In genomic region chr15:43828061-43828657, GRCh38 we compare ENCODE assay signal across 9 cellular contexts. TPM values are rescaled to one million over a fixed set of nuclear protein-coding genes. Genes with fewer than 3 reads are reported as not detected.
A peak's percentile ranks its signal among the peaks of the same experiment; 100 is the strongest.
DNase-seq lines count a peak whose midpoint lies in the region; ATAC-seq, FAIRE-seq and TF ChIP-seq lines count a peak whose summit lies in the region.
"Had no signal": no experiment of that assay in that cellular context is flagged by ENCODE, and none has a peak within 500 bp of the region (broad histone marks: within the 10 kb centered on the region; RNA-seq: fewer than 3 reads in every experiment).

No MANE protein-coding gene starts in this region.

- H3K4me2 ChIP-seq in GM12878 (ENCODE audit: control insufficient read depth, insufficient read depth): peak overlapping the region; percentile 96

- peaks cover 11% of the 10 kb centered on the region for H3K36me3 Mint-ChIP-seq in neural crest cell (ENCODE audit: low read depth)

- peaks cover 43% of the 10 kb centered on the region for H3K4me1 Mint-ChIP-seq in neural crest cell

- no peaks in the 10 kb centered on the region for H3K9me3 ChIP-seq in MG63
- H3K9me3 ChIP-seq in GM12878 (replicated peaks; ENCODE audit: control insufficient read depth, insufficient read depth, low read length): no peaks in the 10 kb centered on the region
- H3K9me3 ChIP-seq: psoas muscle had no signal

- H4K20me1 ChIP-seq in GM12878 (ENCODE audit: control insufficient read depth, insufficient read depth): no peaks in the 10 kb centered on the region

- H3K27ac ChIP-seq in GM12878 (ENCODE audit: control insufficient read depth, insufficient read depth): peak overlapping the region; percentile 83
- H3K27ac ChIP-seq: psoas muscle had no signal

- no peaks in the 10 kb centered on the region for H3K27me3 Mint-ChIP-seq in neural crest cell (ENCODE audit: low read depth)

- H3K4me3 Mint-ChIP-seq in neural crest cell: peak overlapping the region; percentile 96

- peaks cover 16% of the 10 kb centered on the region for H3K4me1 ChIP-seq in GM12878 (ENCODE audit: control insufficient read depth, insufficient read depth, low read length)

- no peak overlapping the region for H3K27ac Mint-ChIP-seq in neural crest cell (ENCODE audit: unreplicated experiment)

- 1% methylated on average over 6 of the region's 6 CpGs for WGBS in GM12878 (ENCODE audit: insufficient coverage, insufficient replicate concordance, low lambda C conversion rate, missing lambda C conversion rate)

- peak; percentile 48 for ATAC-seq in GM12878
- ATAC-seq: psoas muscle had no signal

- TSS peak; percentile 63 for BruUV-seq in GM12878 (replicated peaks; lab: Mats Ljungman, UMichigan)

- H3K9me3 Mint-ChIP-seq in neural crest cell: peaks cover 5% of the 10 kb centered on the region

- RAD21 ChIA-PET in GM12878 (lab: Charles Lee; ENCODE audit: unreplicated experiment): interaction anchor here (0.7 to 2.4 kb wide), 7 partner anchors 19 to 79 kb away, joined by 3 to 21 read pairs (median 9); partner anchors contain the start of genes ELL3, HYPK and SERINC4

- TF ChIP-seq POLR2A in GM12878 (IDR thresholded peaks at IDR 0.05; ENCODE audit: low read depth, low read length): no peak

- H2AFZ ChIP-seq in GM12878 (ENCODE audit: control insufficient read depth, low read depth, low read length): peak overlapping the region; percentile 61

- no peak for TF ChIP-seq RAD21 in GM12878 (IDR thresholded peaks at IDR 0.05; ENCODE audit: insufficient read depth, low read depth, low read length)

- POLR2A ChIA-PET in GM12878 (lab: Charles Lee): interaction anchor here (0.5 to 4.5 kb wide), 11 partner anchors 9 to 90 kb away, joined by 3 to 59 read pairs (median 4); partner anchors contain the start of genes ELL3 and SERF2

- intact Hi-C loops in GM12878 (cut with micrococcal nuclease; ENCODE audit: unreplicated experiment): loop anchor here (2.0 to 5.0 kb wide), 3 partner anchors 27 to 51 kb away; partner anchors contain the start of genes ELL3, HYPK, SERF2 and SERINC4

- H3K9ac ChIP-seq in GM12878 (ENCODE audit: control insufficient read depth, insufficient read depth, low read length): peak overlapping the region; percentile 83

- peak overlapping the region; percentile 57 for H3K4me3 ChIP-seq in MG63
- H3K4me3 ChIP-seq in GM12878: peak overlapping the region; percentile 73

- no peak for FAIRE-seq in GM12878 (lab: Jason Lieb, UNC)

- peak; percentile 21 for DNase-seq in ELR (ENCODE audit: low read depth)
- DNase-seq in MG63: no peak
- no peak for DNase-seq in GM12878 (ENCODE audit: low read depth, low spot score)
- no peak for DNase-seq in neural crest cell (ENCODE audit: low read depth, low spot score)
- no peak for DNase-seq in AML-193 (lab: John Stamatoyannopoulos, UW)
- no peak for DNase-seq in NCI-H345 (lab: John Stamatoyannopoulos, UW)
- no peak for DNase-seq in COLO829 (ENCODE audit: low spot score)
- no peak for DNase-seq in KG1 (lab: John Stamatoyannopoulos, UW)
- DNase-seq: psoas muscle had no signal

- no peaks in the 10 kb centered on the region for H3K27me3 ChIP-seq in MG63
- H3K27me3 ChIP-seq in GM12878 (replicated peaks in 1 of 2; ENCODE audit: control insufficient read depth in 2 of 2, insufficient read depth in 2 of 2, low read length in 1 of 2): no peaks in the 10 kb centered on the region

- in situ Hi-C loops in GM12878 (cut with MboI): no loop called here

- CTCF ChIA-PET in GM12878 (lab: Yijun Ruan, JAX): interaction anchor here (0.6 to 1.5 kb wide), 4 partner anchors 9 to 1000 kb away, joined by 3 to 9 read pairs (median 6); no protein-coding TSS in a partner anchor

- H3K36me3 ChIP-seq in MG63 (peaks cover 39% of the 10 kb centered on the region), GM12878 (ENCODE audit: control insufficient read depth in 2 of 2, insufficient read depth in 2 of 2, low read length in 1 of 2) (no peaks in the 10 kb centered on the region)

- H3K79me2 ChIP-seq in GM12878 (ENCODE audit: control insufficient read depth, insufficient read depth, low read length): peaks cover 79% of the 10 kb centered on the region

- TF ChIP-seq CTCF in GM12878 (IDR thresholded peaks at IDR 0.05 in 2 of 3, conservative IDR thresholded peaks at IDR 0.05 in 1 of 3; ENCODE audit: control insufficient read depth in 2 of 3, extremely low read depth in 1 of 3, insufficient read depth in 1 of 3, low read depth in 3 of 3, low read length in 3 of 3): no peak
- no peak for TF ChIP-seq CTCF in neural crest cell (conservative IDR thresholded peaks at IDR 0.05)

- SMC1A ChIA-PET in GM12878 (lab: Charles Lee; ENCODE audit: uncharacterized antibody, unreplicated experiment): interaction anchor here (0.7 to 2.6 kb wide), 18 partner anchors 9 to 95 kb away, joined by 3 to 16 read pairs (median 4); partner anchors contain the start of genes ELL3, HYPK, SERF2 and SERINC4

- TF ChIP-seq EP300 in GM12878 (IDR thresholded peaks at IDR 0.05; ENCODE audit: borderline replicate concordance in 1 of 2, control insufficient read depth in 1 of 2, low read depth in 2 of 2, low read length in 2 of 2): no peak

RNA-seq across cellular contexts. Expression of gene WDR76, which starts 1.4 kb away (rescaled TPM):
- 49.9 and 53.5 TPM in 2 replicates for total RNA-seq in MG63 (2014; rRNA removed; shearing (Covaris generic); ENCODE audit: low replicate concordance)
- 55.7 and 69.0 TPM in 2 replicates for total RNA-seq in GM12878 (2013; cell fraction: nucleolus; rRNA removed)
- total RNA-seq in GM12878 (2014; rRNA removed) (41.9 and 49.5 TPM in 2 replicates), GM12878 (2014; rRNA removed; fragmentation: Illumina TruSeq; extraction: Trizol) (59.7 and 63.2 TPM in 2 replicates), GM12878 (2021) (43.0 and 46.7 TPM in 2 replicates), neural crest cell (40.2 and 41.3 TPM in 2 replicates)
- 7.9 TPM for polyA plus RNA-seq in GM12878 (2011; ENCODE audit: low read depth)
- polyA plus RNA-seq in GM12878 (2011; rRNA removed) (30.3 and 39.2 TPM in 2 replicates), GM12878 (2014; fragmentation: Illumina TruSeq; extraction: Trizol) (58.3 and 74.3 TPM in 2 replicates), GM12878 (2014; fragmentation: Nextera tagmentation; extraction: Ambion mirVana) (10 to 100 TPM in 1 of 2 experiments, 1 to 10 TPM in 1; 8.0 to 20.9 TPM), GM12878 (2014; rRNA removed) (28.3 and 38.8 TPM in 2 replicates), GM12878 (2016; fragmentation: Nextera tagmentation; extraction: Ambion mirVana) (10 to 100 TPM; 22.0 to 27.4 TPM)
- polyA plus RNA-seq in GM12878 (2011; cell fraction: cytosol; rRNA removed): 14.3 and 16.0 TPM in 2 replicates
- polyA plus RNA-seq in GM12878 (2011; cell fraction: nucleus; rRNA removed): 11.8 and 18.0 TPM in 2 replicates
- polyA plus RNA-seq in GM12878 (2012): 12.3 and 16.4 TPM in 2 replicates
- polyA minus RNA-seq in GM12878 (2011; rRNA and poly(A)+ RNA removed): 28.0 and 28.6 TPM in 2 replicates
- 12.7 and 15.3 TPM in 2 replicates for polyA minus RNA-seq in GM12878 (2011; cell fraction: cytosol; rRNA and poly(A)+ RNA removed)
- polyA minus RNA-seq in GM12878 (2011; cell fraction: nucleus; rRNA and poly(A)+ RNA removed): 7.5 and 9.0 TPM in 2 replicates

RNA-seq across cellular contexts. Expression of gene MFAP1, which starts 3.7 kb away (rescaled TPM):
- 8.8 and 16.4 TPM in 2 replicates for total RNA-seq in MG63 (2014; rRNA removed; shearing (Covaris generic); ENCODE audit: low replicate concordance)
- 23.9 and 25.1 TPM in 2 replicates for total RNA-seq in GM12878 (2013; cell fraction: nucleolus; rRNA removed)
- 24.5 and 33.1 TPM in 2 replicates for total RNA-seq in GM12878 (2014; rRNA removed)
- total RNA-seq in GM12878 (2014; rRNA removed; fragmentation: Illumina TruSeq; extraction: Trizol): 61.5 and 66.1 TPM in 2 replicates
- 35.8 and 37.0 TPM in 2 replicates for total RNA-seq in GM12878 (2021)
- polyA plus RNA-seq in GM12878 (2011; ENCODE audit: low read depth): 31.1 TPM
- 43.1 and 57.9 TPM in 2 replicates for polyA plus RNA-seq in GM12878 (2011; rRNA removed)
- 26.9 and 28.4 TPM in 2 replicates for polyA plus RNA-seq in GM12878 (2011; cell fraction: cytosol; rRNA removed)
- polyA plus RNA-seq in GM12878 (2011; cell fraction: nucleus; rRNA removed): 20.4 and 30.3 TPM in 2 replicates
- polyA plus RNA-seq in GM12878 (2012): 31.3 and 39.7 TPM in 2 replicates
- 67.3 and 72.4 TPM in 2 replicates for polyA plus RNA-seq in GM12878 (2014; fragmentation: Illumina TruSeq; extraction: Trizol)
- 10 to 100 TPM; 34.9 to 51.6 TPM for polyA plus RNA-seq in GM12878 (2014; fragmentation: Nextera tagmentation; extraction: Ambion mirVana)
- 23.9 and 33.0 TPM in 2 replicates for polyA plus RNA-seq in GM12878 (2014; rRNA removed)
- 10 to 100 TPM; 54.8 to 58.6 TPM for polyA plus RNA-seq in GM12878 (2016; fragmentation: Nextera tagmentation; extraction: Ambion mirVana)
- 29.1 and 30.1 TPM in 2 replicates for polyA minus RNA-seq in GM12878 (2011; rRNA and poly(A)+ RNA removed)
- 11.0 and 18.3 TPM in 2 replicates for polyA minus RNA-seq in GM12878 (2011; cell fraction: cytosol; rRNA and poly(A)+ RNA removed)
- polyA minus RNA-seq in GM12878 (2011; cell fraction: nucleus; rRNA and poly(A)+ RNA removed): 8.5 and 13.1 TPM in 2 replicates
- total RNA-seq in neural crest cell: 41.0 TPM in 2 replicates

RNA-seq across cellular contexts. Expression of gene HYPK, which starts 27.8 kb away (rescaled TPM):
- 7.9 and 9.6 TPM in 2 replicates for total RNA-seq in MG63 (2014; rRNA removed; shearing (Covaris generic); ENCODE audit: low replicate concordance)
- 49.7 and 51.0 TPM in 2 replicates for total RNA-seq in GM12878 (2013; cell fraction: nucleolus; rRNA removed)
- total RNA-seq in GM12878 (2014; rRNA removed) (11.9 and 13.6 TPM in 2 replicates), GM12878 (2014; rRNA removed; fragmentation: Illumina TruSeq; extraction: Trizol) (8.0 and 9.7 TPM in 2 replicates), GM12878 (2021) (16.4 and 17.2 TPM in 2 replicates), neural crest cell (12.0 and 19.8 TPM in 2 replicates)
- polyA plus RNA-seq in GM12878 (2011; ENCODE audit: low read depth): 16.2 TPM
- polyA plus RNA-seq in GM12878 (2011; rRNA removed) (16.2 and 17.9 TPM in 2 replicates), GM12878 (2014; fragmentation: Illumina TruSeq; extraction: Trizol) (12.6 and 28.2 TPM in 2 replicates), GM12878 (2014; fragmentation: Nextera tagmentation; extraction: Ambion mirVana) (10 to 100 TPM in 1 of 2 experiments, 1 to 10 TPM in 1; 8.6 to 11.0 TPM), GM12878 (2014; rRNA removed) (20.3 and 23.3 TPM in 2 replicates), GM12878 (2016; fragmentation: Nextera tagmentation; extraction: Ambion mirVana) (10 to 100 TPM; 35.2 to 38.4 TPM)
- polyA plus RNA-seq in GM12878 (2011; cell fraction: cytosol; rRNA removed): 5.1 and 5.5 TPM in 2 replicates
- polyA plus RNA-seq in GM12878 (2011; cell fraction: nucleus; rRNA removed): 18.6 and 20.8 TPM in 2 replicates
- polyA plus RNA-seq in GM12878 (2012): 5.7 and 13.1 TPM in 2 replicates
- polyA minus RNA-seq in GM12878 (2011; rRNA and poly(A)+ RNA removed): 8.0 and 8.6 TPM in 2 replicates
- polyA minus RNA-seq in GM12878 (2011; cell fraction: cytosol; rRNA and poly(A)+ RNA removed): 2.5 and 10.2 TPM in 2 replicates
- 10.3 and 12.4 TPM in 2 replicates for polyA minus RNA-seq in GM12878 (2011; cell fraction: nucleus; rRNA and poly(A)+ RNA removed)

RNA-seq across cellular contexts. Expression of gene SERINC4, which starts 28.1 kb away (rescaled TPM):
- total RNA-seq in MG63 (2014; rRNA removed; shearing (Covaris generic); ENCODE audit: low replicate concordance): not detected in 2 replicates
- total RNA-seq in GM12878 (2013; cell fraction: nucleolus; rRNA removed): 0.92 and 1.0 TPM in 2 replicates
- total RNA-seq in GM12878 (2014; rRNA removed) (0.06 and 0.11 TPM in 2 replicates), GM12878 (2014; rRNA removed; fragmentation: Illumina TruSeq; extraction: Trizol) (0.18 and 0.31 TPM in 2 replicates), GM12878 (2021) (0.13 and 0.15 TPM in 2 replicates), neural crest cell (0.23 and 0.35 TPM in 2 replicates)
- polyA plus RNA-seq in GM12878 (2011; ENCODE audit: low read depth): 2.3 TPM
- polyA plus RNA-seq in GM12878 (2011; rRNA removed) (0.78 and 0.96 TPM in 2 replicates), GM12878 (2014; fragmentation: Illumina TruSeq; extraction: Trizol) (0.26 and 1.1 TPM in 2 replicates), GM12878 (2014; fragmentation: Nextera tagmentation; extraction: Ambion mirVana) (under 1 TPM; 0.16 to 0.26 TPM), GM12878 (2014; rRNA removed) (0.06 and 0.26 TPM in 2 replicates), GM12878 (2016; fragmentation: Nextera tagmentation; extraction: Ambion mirVana) (under 1 TPM in 1 of 2 experiments, not detected in 1; 0.21 TPM)
- 1.0 and 1.2 TPM in 2 replicates for polyA plus RNA-seq in GM12878 (2011; cell fraction: cytosol; rRNA removed)
- polyA plus RNA-seq in GM12878 (2011; cell fraction: nucleus; rRNA removed): 0.92 and 1.7 TPM in 2 replicates
- 0.10 TPM in 1 of 2 replicates, not detected in the other for polyA plus RNA-seq in GM12878 (2012)
- 0.95 and 1.4 TPM in 2 replicates for polyA minus RNA-seq in GM12878 (2011; rRNA and poly(A)+ RNA removed)
- polyA minus RNA-seq in GM12878 (2011; cell fraction: cytosol; rRNA and poly(A)+ RNA removed): 0.94 TPM in 1 of 2 replicates, not detected in the other
- polyA minus RNA-seq in GM12878 (2011; cell fraction: nucleus; rRNA and poly(A)+ RNA removed): 0.24 and 0.77 TPM in 2 replicates

RNA-seq across cellular contexts. Expression of gene SERF2, which starts 36.0 kb away (rescaled TPM):
- 272 and 1,334 TPM in 2 replicates for total RNA-seq in MG63 (2014; rRNA removed; shearing (Covaris generic); ENCODE audit: low replicate concordance)
- total RNA-seq in GM12878 (2013; cell fraction: nucleolus; rRNA removed): 275 and 286 TPM in 2 replicates
- 464 and 511 TPM in 2 replicates for total RNA-seq in GM12878 (2014; rRNA removed)
- total RNA-seq in GM12878 (2014; rRNA removed; fragmentation: Illumina TruSeq; extraction: Trizol): 502 and 521 TPM in 2 replicates
- 905 and 909 TPM in 2 replicates for total RNA-seq in GM12878 (2021)
- polyA plus RNA-seq in GM12878 (2011; ENCODE audit: low read depth): 1,456 TPM
- 480 and 731 TPM in 2 replicates for polyA plus RNA-seq in GM12878 (2011; rRNA removed)
- polyA plus RNA-seq in GM12878 (2011; cell fraction: cytosol; rRNA removed): 1,369 and 1,576 TPM in 2 replicates
- polyA plus RNA-seq in GM12878 (2011; cell fraction: nucleus; rRNA removed): 749 and 909 TPM in 2 replicates
- polyA plus RNA-seq in GM12878 (2012): 1,320 and 1,529 TPM in 2 replicates
- 347 and 1,122 TPM in 2 replicates for polyA plus RNA-seq in GM12878 (2014; fragmentation: Illumina TruSeq; extraction: Trizol)
- polyA plus RNA-seq in GM12878 (2014; fragmentation: Nextera tagmentation; extraction: Ambion mirVana): 1,000 to 10,000 TPM; 4,056 to 4,159 TPM
- 824 and 883 TPM in 2 replicates for polyA plus RNA-seq in GM12878 (2014; rRNA removed)
- polyA plus RNA-seq in GM12878 (2016; fragmentation: Nextera tagmentation; extraction: Ambion mirVana): 1,000 to 10,000 TPM; 1,845 to 1,938 TPM
- 204 and 377 TPM in 2 replicates for polyA minus RNA-seq in GM12878 (2011; rRNA and poly(A)+ RNA removed)
- 120 and 135 TPM in 2 replicates for polyA minus RNA-seq in GM12878 (2011; cell fraction: cytosol; rRNA and poly(A)+ RNA removed)
- polyA minus RNA-seq in GM12878 (2011; cell fraction: nucleus; rRNA and poly(A)+ RNA removed): 95.4 and 125 TPM in 2 replicates
- total RNA-seq in neural crest cell: 578 and 599 TPM in 2 replicates
